ENCODE assay signal across 8 cellular contexts in the genomic region with DNA sequence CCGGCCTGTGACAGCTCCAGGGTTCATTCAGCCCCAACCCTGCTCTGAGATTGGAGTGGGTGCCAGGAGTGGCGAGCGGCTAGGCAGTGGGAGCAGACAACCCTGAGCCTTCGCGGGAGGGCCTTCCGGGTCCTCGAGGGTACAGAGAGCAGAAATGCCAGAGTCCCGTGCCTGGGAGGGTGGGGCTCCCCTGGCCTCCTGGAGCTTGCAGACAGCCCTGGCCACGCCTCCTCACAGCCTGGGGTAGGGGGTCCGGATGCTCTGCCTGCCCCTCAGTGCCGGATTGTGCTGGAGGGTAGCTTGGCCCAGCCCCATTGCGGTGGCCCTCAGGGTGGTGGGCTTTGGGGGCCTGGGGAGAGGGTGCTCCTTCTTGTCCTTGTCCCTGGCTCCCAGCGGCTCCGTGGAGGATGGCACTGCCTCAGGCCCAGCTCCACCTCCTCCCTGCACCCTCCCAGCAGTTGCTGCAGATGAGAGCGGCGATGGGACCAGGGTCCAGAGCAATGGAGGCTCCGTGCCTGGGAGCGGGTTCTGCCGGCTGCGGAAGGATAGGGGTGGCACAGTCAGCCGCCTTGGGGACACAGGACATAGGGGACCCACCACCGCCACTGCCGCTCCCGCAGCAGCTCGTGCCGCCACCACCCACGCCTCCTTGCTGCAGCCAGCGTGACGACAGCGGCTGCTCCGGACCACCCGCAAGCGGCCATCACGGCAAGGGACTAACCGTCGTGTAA. TPM values are rescaled to one million over a fixed set of nuclear protein-coding genes. Genes with fewer than 3 reads are reported as not detected.
DNase-seq lines count a peak whose midpoint lies in the region; ATAC-seq, FAIRE-seq and TF ChIP-seq lines count a peak whose summit lies in the region.

No MANE protein-coding gene starts in this region.

- no peak for FAIRE-seq in D721Med (lab: Jason Lieb, UNC)

- peaks cover 2 to 10% of the 10 kb centered on the region in 2 donors for H3K4me1 ChIP-seq in mucosa of rectum (ENCODE audit: control insufficient read depth in 2 of 2, insufficient read depth in 2 of 2, low read length in 2 of 2)
- H3K4me1 ChIP-seq in ovary (ENCODE audit: insufficient read depth), result no peaks in the 10 kb centered on the region

- TF ChIP-seq CTCF in NB4 (IDR thresholded peaks at IDR 0.05; ENCODE audit: low read depth, low read length) (no peak), ovary (IDR thresholded peaks at IDR 0.05) (no peak), D721Med (IDR thresholded peaks at IDR 0.05; ENCODE audit: insufficient read depth, missing control alignments) (no peak)

- no peaks in the 10 kb centered on the region for H3K9me3 ChIP-seq in mucosa of rectum (ENCODE audit: control insufficient read depth in 2 of 2, low read length in 2 of 2)
- H3K9me3 ChIP-seq in ovary, result no peaks in the 10 kb centered on the region

- H3K36me3 ChIP-seq in mucosa of rectum (ENCODE audit: control insufficient read depth in 2 of 2, insufficient read depth in 2 of 2, low read length in 2 of 2) (no peaks in the 10 kb centered on the region), ovary (no peaks in the 10 kb centered on the region)

- H3K27ac ChIP-seq in cingulate gyrus (ENCODE audit: low read depth, low read length) (peak overlapping the region; percentile 85), mucosa of rectum (ENCODE audit: low read depth in 2 of 2, low read length in 2 of 2) (peak overlapping the region; percentile 6 to 9), ovary (no peak overlapping the region)

- DNase-seq in EH (ENCODE audit: low read depth) (peak; percentile 3), NB4 (ENCODE audit: low read depth) (peak; percentile 32), ovary (no peak), D721Med (ENCODE audit: insufficient read length, low spot score) (no peak), activated gamma-delta T cell (lab: John Stamatoyannopoulos, UW) (no peak)

- intact Hi-C loops in ovary (cut with DNase I), result loop anchor here in 2 of 4 donors (10.0 kb wide), 2 partner anchors 499 to 509 kb away; no protein-coding TSS in a partner anchor

- H3K4me3 ChIP-seq in NB4 (ENCODE audit: low read depth, low read length), result no peak overlapping the region
- peak overlapping the region; percentile 66 to 67 for H3K4me3 ChIP-seq in mucosa of rectum (ENCODE audit: low read length in 2 of 2)
- H3K4me3 ChIP-seq in ovary, result no peak overlapping the region

- peak overlapping the region in 1 of 2 donors; percentile 50 for H3K9ac ChIP-seq in mucosa of rectum (ENCODE audit: low read depth in 1 of 2, low read length in 2 of 2)

- TF ChIP-seq POLR2A in NB4 (IDR thresholded peaks at IDR 0.05; ENCODE audit: extremely low read depth, insufficient read length) (no peak), ovary (IDR thresholded peaks at IDR 0.05) (no peak)

- WGBS in ovary, 3 donors, result 3 to 15% (median 4%) methylated on average over 33 to 36 of the region's 36 CpGs

- peak; percentile 50 for ATAC-seq in GM19467 (IDR thresholded peaks at IDR 0.05; ENCODE audit: unreplicated experiment)

- H3K27me3 ChIP-seq in mucosa of rectum (ENCODE audit: control insufficient read depth in 2 of 2, insufficient read depth in 2 of 2, low read length in 2 of 2), result no peaks in the 10 kb centered on the region
- no peaks in the 10 kb centered on the region for H3K27me3 ChIP-seq in ovary

- no peak for TF ChIP-seq EP300 in ovary (IDR thresholded peaks at IDR 0.05)

RNA-seq across cellular contexts. Expression of a gene that starts 34.9 kb away (rescaled TPM):
- total RNA-seq in ovary, result not detected
- not detected for polyA plus RNA-seq in ovary

RNA-seq across cellular contexts. Expression of a gene that starts 39.2 kb away (rescaled TPM):
- 10 to 100 TPM; 10.7 to 18.9 (median 16.7) TPM for total RNA-seq in ovary
- polyA plus RNA-seq in ovary, result 10 to 100 TPM in 1 of 2 donors, 1 to 10 TPM in 1; 9.9 to 27.5 TPM

RNA-seq across cellular contexts. Expression of a gene that starts 49.4 kb away (rescaled TPM):
- not detected for total RNA-seq in ovary
- polyA plus RNA-seq in ovary, result not detected

RNA-seq across cellular contexts. Expression of a gene that starts 53.2 kb away (rescaled TPM):
- not detected for total RNA-seq in ovary
- polyA plus RNA-seq in ovary, result not detected

Comparison
In these comparisons a context has a peak if more than half of its experiments do, and no peak if none do; other contexts are left out.
1. DNase-seq: peak in EH (single experiment) and NB4 (single experiment); none in ovary (0 of 5), D721Med (single experiment) and activated gamma-delta T cell (single experiment).
2. H3K4me3 ChIP-seq: peak in mucosa of rectum (2 of 2); none in NB4 (single experiment) and ovary (single experiment).
3. H3K27ac ChIP-seq: peak in cingulate gyrus (single experiment) and mucosa of rectum (2 of 2); none in ovary (0 of 2).